1 cellular context compared by ENCODE assay signal in the genomic region with DNA sequence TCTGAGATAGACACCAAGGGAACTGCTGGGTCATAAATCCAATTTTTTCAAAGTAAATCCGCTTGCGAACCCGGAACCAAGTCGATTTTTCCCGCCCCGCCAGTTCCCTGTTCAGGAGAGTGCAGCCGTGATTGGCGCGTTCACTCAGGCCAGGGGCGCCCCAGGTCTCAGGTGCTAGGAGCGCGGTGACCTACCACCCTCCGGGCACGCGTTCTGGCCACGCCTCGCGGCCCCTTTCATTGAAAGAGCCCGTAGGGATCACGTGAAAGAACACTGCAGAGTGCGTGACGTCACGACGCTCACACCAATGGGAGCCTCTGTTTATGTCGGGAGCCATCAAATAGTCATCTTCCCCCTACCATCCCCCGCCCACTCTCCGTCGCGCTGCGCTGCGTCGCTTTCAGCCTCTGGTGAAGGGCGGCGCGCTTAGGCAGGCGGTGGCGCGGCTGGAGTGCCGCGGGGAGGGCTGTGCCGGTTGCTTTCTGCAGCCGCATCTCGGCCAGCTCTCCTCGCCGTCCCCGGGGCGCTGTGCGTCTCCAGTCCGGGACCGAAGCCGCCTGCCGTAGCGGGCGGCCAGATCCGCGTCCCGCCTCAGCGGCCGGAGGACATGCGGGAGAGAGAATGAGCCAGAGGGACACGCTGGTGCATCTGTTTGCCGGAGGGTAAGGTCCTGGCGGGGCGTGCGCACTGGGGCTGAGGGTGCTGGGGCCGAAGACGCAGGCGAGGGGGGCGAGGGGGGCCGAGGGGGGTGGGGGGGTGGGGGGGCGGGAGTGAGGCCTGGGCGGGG.
A peak's percentile ranks its signal among the peaks of the same experiment; 100 is the strongest.
TF ChIP-seq lines count a peak whose summit lies in the region.

A gene with protein sequence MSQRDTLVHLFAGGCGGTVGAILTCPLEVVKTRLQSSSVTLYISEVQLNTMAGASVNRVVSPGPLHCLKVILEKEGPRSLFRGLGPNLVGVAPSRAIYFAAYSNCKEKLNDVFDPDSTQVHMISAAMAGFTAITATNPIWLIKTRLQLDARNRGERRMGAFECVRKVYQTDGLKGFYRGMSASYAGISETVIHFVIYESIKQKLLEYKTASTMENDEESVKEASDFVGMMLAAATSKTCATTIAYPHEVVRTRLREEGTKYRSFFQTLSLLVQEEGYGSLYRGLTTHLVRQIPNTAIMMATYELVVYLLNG (plus strand): TSS at position 403 of the 787 bp plus-strand sequence. CDS start 219 bp downstream, at position 622.

TF ChIP-seq in H1, 55 proteins besides CTCF, POLR2A, EP300 and RAD21 (continued from another document):
- TF ChIP-seq, protein P1, sequence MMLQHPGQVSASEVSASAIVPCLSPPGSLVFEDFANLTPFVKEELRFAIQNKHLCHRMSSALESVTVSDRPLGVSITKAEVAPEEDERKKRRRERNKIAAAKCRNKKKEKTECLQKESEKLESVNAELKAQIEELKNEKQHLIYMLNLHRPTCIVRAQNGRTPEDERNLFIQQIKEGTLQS (IDR thresholded peaks at IDR 0.05; ENCODE audit: insufficient read depth, low read depth, low read length), result 0 out of 2 replicates have a peak, but pooled peaks have one; percentile 22
- TF ChIP-seq TAF7 (optimal IDR thresholded peaks at IDR 0.05; ENCODE audit: borderline replicate concordance, low read depth, low read length) (peak; percentile 80), TCF12 (IDR thresholded peaks at IDR 0.05; ENCODE audit: low read depth, low read length) (no peak), CHD2 (IDR thresholded peaks at IDR 0.05; ENCODE audit: low read length) (peak; percentile 67), KDM4A (IDR thresholded peaks at IDR 0.05; ENCODE audit: low read depth, low read length, severe bottlenecking) (peak; percentile 87), POLR2AphosphoS5 (IDR thresholded peaks at IDR 0.05; ENCODE audit: low read depth, low read length) (peak; percentile 95), SRF (IDR thresholded peaks at IDR 0.05; ENCODE audit: low read depth, low read length) (peak; percentile 31; the same call in 1 of the 2 replicates), TBP (IDR thresholded peaks at IDR 0.05; ENCODE audit: low read depth, low read length) (peak; percentile 94), SAP30 (IDR thresholded peaks at IDR 0.05; ENCODE audit: insufficient read depth, insufficient replicate concordance, low read length) (no peak), SP4 (IDR thresholded peaks at IDR 0.05; ENCODE audit: low read length) (peak; percentile 53; the same call in 1 of the 2 replicates), ASH2L (IDR thresholded peaks at IDR 0.05; ENCODE audit: low read length) (peak; percentile 80), NRF1 (IDR thresholded peaks at IDR 0.05; ENCODE audit: low read depth, low read length) (0 out of 2 replicates have a peak, but pooled peaks have one; percentile 3), JUN (IDR thresholded peaks at IDR 0.05; ENCODE audit: low read depth, low read length) (0 out of 2 replicates have a peak, but pooled peaks have one; percentile 24), HDAC6 (IDR thresholded peaks at IDR 0.05; ENCODE audit: low read depth, low read length) (no peak), KDM5A (IDR thresholded peaks at IDR 0.05; ENCODE audit: low read length) (peak; percentile 48; the same call in 1 of the 2 replicates), SP2 (IDR thresholded peaks at IDR 0.05; ENCODE audit: low read length) (no peak), SIN3A (conservative IDR thresholded peaks at IDR 0.05 in 1 of 2, IDR thresholded peaks at IDR 0.05 in 1 of 2; ENCODE audit: low read depth in 1 of 2, low read length in 2 of 2) (peak in 1 of 2 experiments; percentile 54; a peak in 1 of 4 replicates), JUND (IDR thresholded peaks at IDR 0.05; ENCODE audit: low read length) (peak; percentile 75; the same call in 1 of the 2 replicates), TAF1 (IDR thresholded peaks at IDR 0.05; ENCODE audit: low read depth, low read length) (peak; percentile 95), BACH1 (IDR thresholded peaks at IDR 0.05; ENCODE audit: low read length) (peak; percentile 36; the same call in 1 of the 2 replicates), CBX8 (IDR thresholded peaks at IDR 0.05; ENCODE audit: borderline replicate concordance, low read depth, low read length) (no peak), CBX5 (IDR thresholded peaks at IDR 0.05; ENCODE audit: low read depth, low read length) (no peak)
- TF ChIP-seq, protein P2, sequence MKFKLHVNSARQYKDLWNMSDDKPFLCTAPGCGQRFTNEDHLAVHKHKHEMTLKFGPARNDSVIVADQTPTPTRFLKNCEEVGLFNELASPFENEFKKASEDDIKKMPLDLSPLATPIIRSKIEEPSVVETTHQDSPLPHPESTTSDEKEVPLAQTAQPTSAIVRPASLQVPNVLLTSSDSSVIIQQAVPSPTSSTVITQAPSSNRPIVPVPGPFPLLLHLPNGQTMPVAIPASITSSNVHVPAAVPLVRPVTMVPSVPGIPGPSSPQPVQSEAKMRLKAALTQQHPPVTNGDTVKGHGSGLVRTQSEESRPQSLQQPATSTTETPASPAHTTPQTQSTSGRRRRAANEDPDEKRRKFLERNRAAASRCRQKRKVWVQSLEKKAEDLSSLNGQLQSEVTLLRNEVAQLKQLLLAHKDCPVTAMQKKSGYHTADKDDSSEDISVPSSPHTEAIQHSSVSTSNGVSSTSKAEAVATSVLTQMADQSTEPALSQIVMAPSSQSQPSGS (IDR thresholded peaks at IDR 0.05; ENCODE audit: low read length), result peak; percentile 73; the same call in 1 of the 2 replicates
- TF ChIP-seq, protein P3, sequence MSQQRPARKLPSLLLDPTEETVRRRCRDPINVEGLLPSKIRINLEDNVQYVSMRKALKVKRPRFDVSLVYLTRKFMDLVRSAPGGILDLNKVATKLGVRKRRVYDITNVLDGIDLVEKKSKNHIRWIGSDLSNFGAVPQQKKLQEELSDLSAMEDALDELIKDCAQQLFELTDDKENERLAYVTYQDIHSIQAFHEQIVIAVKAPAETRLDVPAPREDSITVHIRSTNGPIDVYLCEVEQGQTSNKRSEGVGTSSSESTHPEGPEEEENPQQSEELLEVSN (IDR thresholded peaks at IDR 0.05), result peak; percentile 98
- TF ChIP-seq, protein P4, sequence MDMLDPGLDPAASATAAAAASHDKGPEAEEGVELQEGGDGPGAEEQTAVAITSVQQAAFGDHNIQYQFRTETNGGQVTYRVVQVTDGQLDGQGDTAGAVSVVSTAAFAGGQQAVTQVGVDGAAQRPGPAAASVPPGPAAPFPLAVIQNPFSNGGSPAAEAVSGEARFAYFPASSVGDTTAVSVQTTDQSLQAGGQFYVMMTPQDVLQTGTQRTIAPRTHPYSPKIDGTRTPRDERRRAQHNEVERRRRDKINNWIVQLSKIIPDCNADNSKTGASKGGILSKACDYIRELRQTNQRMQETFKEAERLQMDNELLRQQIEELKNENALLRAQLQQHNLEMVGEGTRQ (IDR thresholded peaks at IDR 0.05; ENCODE audit: low read length), result peak; percentile 82
- TF ChIP-seq, protein P5, sequence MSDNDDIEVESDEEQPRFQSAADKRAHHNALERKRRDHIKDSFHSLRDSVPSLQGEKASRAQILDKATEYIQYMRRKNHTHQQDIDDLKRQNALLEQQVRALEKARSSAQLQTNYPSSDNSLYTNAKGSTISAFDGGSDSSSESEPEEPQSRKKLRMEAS (IDR thresholded peaks at IDR 0.05), result peak; percentile 98
